8 cellular contexts compared by ENCODE assay signal in the genomic region with DNA sequence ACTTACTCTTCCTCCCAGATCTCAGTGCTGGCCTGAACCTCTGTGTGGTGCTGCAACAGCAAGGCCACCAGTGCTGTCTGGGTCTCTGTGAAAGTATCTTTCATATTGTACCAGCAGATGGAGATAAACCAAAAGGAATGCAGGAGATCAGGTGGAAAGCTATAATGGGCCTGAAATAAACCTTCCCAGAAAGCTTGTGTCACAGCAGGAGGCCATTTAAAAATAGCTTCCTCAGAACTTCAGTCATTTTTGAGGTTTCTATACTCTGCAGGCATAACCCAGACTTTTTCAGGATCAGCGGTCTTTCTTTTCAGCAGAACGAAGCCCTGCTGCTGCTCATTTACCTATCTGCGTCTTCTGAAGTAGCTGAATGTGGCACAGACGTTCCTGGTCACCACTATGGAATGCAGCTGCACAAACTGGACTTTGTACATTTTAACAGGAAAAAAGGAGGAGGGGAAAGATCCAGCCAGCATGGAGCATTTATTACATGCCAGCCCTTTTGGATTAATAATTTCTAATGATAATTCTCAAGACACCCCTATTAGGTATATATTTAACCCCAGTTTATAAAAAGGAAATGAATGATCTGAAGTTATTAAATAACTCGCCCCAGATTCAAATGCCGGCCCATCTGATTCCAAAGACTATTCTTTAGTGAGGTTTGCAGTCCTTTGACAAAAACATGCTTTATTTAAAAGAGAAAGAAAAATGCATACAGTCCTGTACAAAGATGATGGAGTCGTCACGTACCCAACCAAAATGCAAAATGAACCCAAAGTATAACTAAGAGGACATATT.
DNase-seq lines count a peak whose midpoint lies in the region; ATAC-seq and TF ChIP-seq lines count a peak whose summit lies in the region.

No MANE protein-coding gene starts in this region.

- H3K4me3 ChIP-seq in HCT116 (replicated peaks in 1 of 2; ENCODE audit: low read depth in 1 of 2, low read length in 2 of 2) = peak overlapping the region; percentile 28 to 42

- no peaks in the 10 kb centered on the region for H4K20me1 ChIP-seq in HCT116 (ENCODE audit: insufficient read depth)

- peak; percentile 97 for TF ChIP-seq RAD21 in HCT116 (IDR thresholded peaks at IDR 0.05; ENCODE audit: low read depth)

- no TSS peak for BruUV-seq in HCT116 (replicated peaks; lab: Mats Ljungman, UMichigan)

- ATAC-seq in HCT116 = peak; percentile 91
- peak; percentile 20 for ATAC-seq in activated CD8-positive, alpha-beta T cell treated with anti-CD3 and anti-CD28 coated beads, Interleukin-2, amount 10 ng/mL, durations not matched to agents 7 days and 5 days

- H3K27ac Mint-ChIP-seq in activated naive CD4-positive, alpha-beta T cell treated with anti-CD3 and anti-CD28 coated beads for 36 hours = no peak overlapping the region
- H3K27ac Mint-ChIP-seq in activated CD8-positive, alpha-beta T cell treated with anti-CD3 and anti-CD28 coated beads, Interleukin-2, amount 10 ng/mL, durations not matched to agents 7 days and 5 days = peak overlapping the region; percentile 44
- H3K27ac Mint-ChIP-seq in progenitor cell of endocrine pancreas = peak overlapping the region; percentile 95

- TF ChIP-seq CTCF in HCT116 (IDR thresholded peaks at IDR 0.05 in 2 of 3, conservative IDR thresholded peaks at IDR 0.05 in 1 of 3; ENCODE audit: borderline replicate concordance in 1 of 3, insufficient read depth in 1 of 3, low read depth in 2 of 3, low read length in 2 of 3) = peak; percentile 61 to 97 (median 81)
- peak; percentile 61 for TF ChIP-seq CTCF in progenitor cell of endocrine pancreas (IDR thresholded peaks at IDR 0.05; ENCODE audit: unreplicated experiment)

- H3K79me2 ChIP-seq in HCT116 (ENCODE audit: insufficient read depth, low read length) = no peaks in the 10 kb centered on the region

- POLR2A ChIA-PET in HCT116 (lab: Charles Lee) = interaction anchor here (1.0 to 1.5 kb wide), 3 partner anchors 190 to 469 kb away, joined by 3 to 6 read pairs (median 3); a partner anchor contains a TSS
- POLR2A ChIA-PET in activated CD8-positive, alpha-beta T cell treated with anti-CD3 and anti-CD28 coated beads, Interleukin-2, amount 10 ng/mL, durations not matched to agents 7 days and 5 days (lab: Charles Lee) = interaction anchor here (0.6 to 1.0 kb wide), 5 partner anchors 14 to 398 kb away, joined by 3 to 4 read pairs (median 3); a partner anchor contains a TSS

- H3K36me3 ChIP-seq in HCT116 (ENCODE audit: control insufficient read depth in 1 of 2, insufficient read depth in 2 of 2, low read length in 2 of 2) = no peaks in the 10 kb centered on the region

- DNase-seq in activated naive CD4-positive, alpha-beta T cell treated with anti-CD3 and anti-CD28 coated beads for 36 hours = peak; percentile 30
- DNase-seq in activated naive CD4-positive, alpha-beta T cell treated with Interleukin-2 at 50 U/mL for 16 hours = no peak
- DNase-seq in HCT116 (ENCODE audit: low read depth, low spot score) (peak; percentile 76), NCI-H187 treated with DMSO at 0.1 percent for 48 hours (lab: John Stamatoyannopoulos, UW) (peak; percentile 41), head of caudate nucleus (peak in 24 of 42 donors; percentile 18 to 77 (median 36)), progenitor cell of endocrine pancreas (ENCODE audit: low spot score, unreplicated experiment) (peak; percentile 13)
- no peak for DNase-seq in activated CD8-positive, alpha-beta T cell treated with anti-CD3 and anti-CD28 coated beads, Interleukin-2, amount 10 ng/mL, durations not matched to agents 7 days and 5 days
- DNase-seq in stimulated activated CD4-positive, alpha-beta T cell treated with anti-CD3 and anti-CD28 coated beads, Interleukin-2, amount 100 ng/mL, for 48 hours = no peak

- peaks cover 17 to 30% of the 10 kb centered on the region in 2 experiments for H3K4me1 ChIP-seq in HCT116 (ENCODE audit: control insufficient read depth in 1 of 2, insufficient read depth in 2 of 2, low read length in 2 of 2)

- RAD21 ChIA-PET in HCT116 (lab: Charles Lee; ENCODE audit: low non-redundant PET in 1 of 2, low total read pairs in 2 of 2, uncharacterized antibody in 2 of 2, unreplicated experiment in 2 of 2) = interaction anchor here (0.6 to 1.4 kb wide), 11 partner anchors 120 to 479 kb away, joined by 3 to 12 read pairs (median 3); a partner anchor contains a TSS

- peak overlapping the region; percentile 36 for H3K27ac ChIP-seq in HCT116 (ENCODE audit: low read depth, low read length)

- peak overlapping the region; percentile 77 for H3K4me2 ChIP-seq in HCT116 (ENCODE audit: low read length)

- H3K9me2 ChIP-seq in HCT116 (ENCODE audit: insufficient read depth) = no peaks in the 10 kb centered on the region

- H3K4me3 Mint-ChIP-seq in activated naive CD4-positive, alpha-beta T cell treated with anti-CD3 and anti-CD28 coated beads for 36 hours = no peak overlapping the region
- H3K4me3 Mint-ChIP-seq in activated CD8-positive, alpha-beta T cell treated with anti-CD3 and anti-CD28 coated beads, Interleukin-2, amount 10 ng/mL, durations not matched to agents 7 days and 5 days = no peak overlapping the region
- H3K4me3 Mint-ChIP-seq in progenitor cell of endocrine pancreas (ENCODE audit: low read depth) = peak overlapping the region; percentile 46

- no peaks in the 10 kb centered on the region for H3K9me3 ChIP-seq in HCT116 (ENCODE audit: control insufficient read depth in 1 of 2, insufficient read depth in 1 of 2, low read depth in 1 of 2, low read length in 2 of 2)

- peak overlapping the region; percentile 70 for H2AFZ ChIP-seq in HCT116 (ENCODE audit: low read depth, low read length, poor library complexity, severe bottlenecking)

- H3K36me3 Mint-ChIP-seq in activated naive CD4-positive, alpha-beta T cell treated with anti-CD3 and anti-CD28 coated beads for 36 hours (ENCODE audit: low read depth) = peaks cover 15% of the 10 kb centered on the region
- H3K36me3 Mint-ChIP-seq in activated CD8-positive, alpha-beta T cell treated with anti-CD3 and anti-CD28 coated beads, Interleukin-2, amount 10 ng/mL, durations not matched to agents 7 days and 5 days (ENCODE audit: low read depth) = peaks cover 25% of the 10 kb centered on the region
- no peaks in the 10 kb centered on the region for H3K36me3 Mint-ChIP-seq in progenitor cell of endocrine pancreas (ENCODE audit: insufficient read depth)

- no peaks in the 10 kb centered on the region for H3K27me3 ChIP-seq in HCT116 (ENCODE audit: insufficient read depth, low read length)

- H3K27me3 Mint-ChIP-seq in activated naive CD4-positive, alpha-beta T cell treated with anti-CD3 and anti-CD28 coated beads for 36 hours (ENCODE audit: low read depth) = no peaks in the 10 kb centered on the region
- H3K27me3 Mint-ChIP-seq in activated CD8-positive, alpha-beta T cell treated with anti-CD3 and anti-CD28 coated beads, Interleukin-2, amount 10 ng/mL, durations not matched to agents 7 days and 5 days (ENCODE audit: low read depth) = no peaks in the 10 kb centered on the region
- no peaks in the 10 kb centered on the region for H3K27me3 Mint-ChIP-seq in progenitor cell of endocrine pancreas

- 0 out of 2 replicates have a peak overlapping the region, but pooled peaks have one; percentile 0 for H3K9ac ChIP-seq in HCT116 (ENCODE audit: low read length)

- peaks cover 2% of the 10 kb centered on the region for H3K9me3 Mint-ChIP-seq in activated naive CD4-positive, alpha-beta T cell treated with anti-CD3 and anti-CD28 coated beads for 36 hours
- no peaks in the 10 kb centered on the region for H3K9me3 Mint-ChIP-seq in activated CD8-positive, alpha-beta T cell treated with anti-CD3 and anti-CD28 coated beads, Interleukin-2, amount 10 ng/mL, durations not matched to agents 7 days and 5 days (ENCODE audit: insufficient read depth)
- H3K9me3 Mint-ChIP-seq in progenitor cell of endocrine pancreas (ENCODE audit: low read depth) = no peaks in the 10 kb centered on the region

- peaks cover 52% of the 10 kb centered on the region for H3K4me1 Mint-ChIP-seq in activated naive CD4-positive, alpha-beta T cell treated with anti-CD3 and anti-CD28 coated beads for 36 hours (ENCODE audit: low read depth)
- H3K4me1 Mint-ChIP-seq in activated CD8-positive, alpha-beta T cell treated with anti-CD3 and anti-CD28 coated beads, Interleukin-2, amount 10 ng/mL, durations not matched to agents 7 days and 5 days (ENCODE audit: low read depth) = peaks cover 68% of the 10 kb centered on the region
- peaks cover 13% of the 10 kb centered on the region for H3K4me1 Mint-ChIP-seq in progenitor cell of endocrine pancreas (ENCODE audit: low read depth)

- TF ChIP-seq POLR2A in HCT116 (IDR thresholded peaks at IDR 0.05; ENCODE audit: borderline replicate concordance, extremely low read depth, insufficient read depth, insufficient read length) = no peak

- CTCF ChIA-PET in activated naive CD4-positive, alpha-beta T cell treated with anti-CD3 and anti-CD28 coated beads for 36 hours (lab: Charles Lee) = interaction anchor here (0.6 to 1.5 kb wide), 12 partner anchors 75 to 474 kb away, joined by 3 to 8 read pairs (median 3); no protein-coding TSS in a partner anchor
- CTCF ChIA-PET in HCT116 (lab: Charles Lee) = interaction anchor here (0.6 to 3.2 kb wide), 31 partner anchors 9 to 1312 kb away, joined by 3 to 65 read pairs (median 4); a partner anchor contains a TSS
- CTCF ChIA-PET in activated CD8-positive, alpha-beta T cell treated with anti-CD3 and anti-CD28 coated beads, Interleukin-2, amount 10 ng/mL, durations not matched to agents 7 days and 5 days (lab: Charles Lee) = interaction anchor here (0.6 to 2.6 kb wide), 17 partner anchors 10 to 479 kb away, joined by 3 to 22 read pairs (median 5); a partner anchor contains a TSS

- intact Hi-C loops in activated naive CD4-positive, alpha-beta T cell treated with anti-CD3 and anti-CD28 coated beads for 36 hours (cut with micrococcal nuclease) = loop anchor here (1.0 to 10.0 kb wide), 3 partner anchors 388 to 1314 kb away; no protein-coding TSS in a partner anchor
- intact Hi-C loops in HCT116 (cut with micrococcal nuclease) = loop anchor here (1.0 to 10.0 kb wide), 6 partner anchors 174 to 1314 kb away; no protein-coding TSS in a partner anchor
- intact Hi-C loops in head of caudate nucleus (cut with DNase I) = loop anchor here (5.0 to 10.0 kb wide), 2 partner anchors 386 to 474 kb away; a partner anchor contains a TSS

TF ChIP-seq in HCT116, 20 proteins besides CTCF, POLR2A, EP300 and RAD21:
- TF ChIP-seq ELF1 (IDR thresholded peaks at IDR 0.05; ENCODE audit: borderline replicate concordance, low read depth) (no peak), SP1 (IDR thresholded peaks at IDR 0.05; ENCODE audit: low read depth) (peak; percentile 60), FOSL1 (IDR thresholded peaks at IDR 0.05; ENCODE audit: low read depth) (peak; percentile 64), CEBPB (IDR thresholded peaks at IDR 0.05; ENCODE audit: low read depth) (peak; percentile 52; the same call in 1 of the 2 replicates), JUND (IDR thresholded peaks at IDR 0.05) (peak; percentile 44; the same call in 1 of the 2 replicates)
- TF ChIP-seq, protein P1, sequence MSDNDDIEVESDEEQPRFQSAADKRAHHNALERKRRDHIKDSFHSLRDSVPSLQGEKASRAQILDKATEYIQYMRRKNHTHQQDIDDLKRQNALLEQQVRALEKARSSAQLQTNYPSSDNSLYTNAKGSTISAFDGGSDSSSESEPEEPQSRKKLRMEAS (IDR thresholded peaks at IDR 0.05) = no peak

Comparison
In these comparisons a context has a peak if more than half of its experiments do, and no peak if none do; other contexts are left out.
1. DNase-seq: peak in activated naive CD4-positive, alpha-beta T cell treated with anti-CD3 and anti-CD28 coated beads for 36 hours (single experiment), HCT116 (single experiment), NCI-H187 treated with DMSO at 0.1 percent for 48 hours (single experiment), head of caudate nucleus (24 of 42) and progenitor cell of endocrine pancreas (single experiment); none in activated naive CD4-positive, alpha-beta T cell treated with Interleukin-2 at 50 U/mL for 16 hours (single experiment), activated CD8-positive, alpha-beta T cell treated with anti-CD3 and anti-CD28 coated beads, Interleukin-2, amount 10 ng/mL, durations not matched to agents 7 days and 5 days (single experiment) and stimulated activated CD4-positive, alpha-beta T cell treated with anti-CD3 and anti-CD28 coated beads, Interleukin-2, amount 100 ng/mL, for 48 hours (0 of 2).